In the genomic region with DNA sequence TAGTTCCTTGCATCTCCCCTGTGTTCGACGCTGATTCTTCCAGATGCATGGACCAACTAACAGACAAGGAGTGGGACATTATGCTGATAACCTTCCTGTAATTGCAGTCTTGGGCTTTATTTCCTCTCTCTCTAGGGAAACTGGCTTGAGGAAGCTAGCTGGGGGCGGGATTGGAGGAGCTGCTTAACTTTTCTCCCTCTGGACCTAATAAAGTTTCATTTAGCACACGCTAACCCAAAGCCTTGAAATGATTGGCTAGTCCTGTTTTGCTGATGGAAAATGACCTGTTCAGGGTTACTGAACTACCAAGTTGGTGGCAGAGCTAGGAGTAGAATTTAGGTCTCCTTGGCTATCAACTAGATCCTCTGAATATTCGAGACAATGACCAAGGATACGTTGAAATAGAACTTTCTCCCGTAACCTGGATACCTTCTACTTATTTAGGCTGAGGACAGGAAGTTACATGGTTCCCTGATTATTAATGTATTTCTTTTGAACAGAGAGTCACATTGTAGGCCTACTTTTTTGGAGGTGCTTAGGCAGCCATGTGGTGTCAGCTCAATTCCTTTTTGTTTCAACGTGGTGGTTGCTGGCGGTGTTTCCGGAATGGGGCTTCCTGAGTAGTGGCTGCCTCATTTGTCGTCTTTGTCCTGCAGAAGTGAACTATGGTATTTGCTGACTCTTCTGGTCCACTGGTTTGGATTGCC, we compare ENCODE assay signal across 8 cellular contexts. TPM values are rescaled to one million over a fixed set of nuclear protein-coding genes. Genes with fewer than 3 reads are reported as not detected.
A peak's percentile ranks its signal among the peaks of the same experiment; 100 is the strongest.
DNase-seq lines count a peak whose midpoint lies in the region; TF ChIP-seq lines count a peak whose summit lies in the region.

No MANE protein-coding gene starts in this region.

- H3K9ac ChIP-seq in stomach smooth muscle (ENCODE audit: low read length in 2 of 2): no peak overlapping the region

- H3K27ac Mint-ChIP-seq in activated CD4-positive, alpha-beta T cell treated with anti-CD3 and anti-CD28 coated beads, Interleukin-2, amount 10 ng/mL, durations not matched to agents 24 days and 14 days: peak overlapping the region; percentile 91

- no peak overlapping the region for H3K27ac ChIP-seq in stomach smooth muscle (ENCODE audit: low read length)

- H3K4me3 ChIP-seq in fibroblast of villous mesenchyme (ENCODE audit: low read depth, low read length) (peak overlapping the region; percentile 95), stomach smooth muscle (ENCODE audit: low read length in 2 of 2) (peak overlapping the region; percentile 91 to 94)

- no peaks in the 10 kb centered on the region for H3K27me3 ChIP-seq in stomach smooth muscle (ENCODE audit: control insufficient read depth in 1 of 2, insufficient read depth in 2 of 2, low read length in 2 of 2)

- no peak for TF ChIP-seq CTCF in fibroblast of villous mesenchyme (IDR thresholded peaks at IDR 0.05; ENCODE audit: insufficient read depth, low read depth, low read length)

- no peaks in the 10 kb centered on the region for H3K27me3 Mint-ChIP-seq in activated CD4-positive, alpha-beta T cell treated with anti-CD3 and anti-CD28 coated beads, Interleukin-2, amount 10 ng/mL, durations not matched to agents 24 days and 14 days

- H3K9me3 ChIP-seq in stomach smooth muscle (ENCODE audit: control insufficient read depth in 2 of 2, low read length in 2 of 2): no peaks in the 10 kb centered on the region

- H3K36me3 ChIP-seq in stomach smooth muscle (ENCODE audit: control insufficient read depth in 2 of 2, insufficient read depth in 2 of 2, low read length in 2 of 2): no peaks in the 10 kb centered on the region

- H3K4me3 Mint-ChIP-seq in activated CD4-positive, alpha-beta T cell treated with anti-CD3 and anti-CD28 coated beads, Interleukin-2, amount 10 ng/mL, durations not matched to agents 24 days and 14 days: peak overlapping the region; percentile 97

- peaks cover 19% of the 10 kb centered on the region for H3K4me1 ChIP-seq in stomach smooth muscle (ENCODE audit: control insufficient read depth, insufficient read depth, low read length)

- intact Hi-C loops in activated CD4-positive, alpha-beta T cell treated with anti-CD3 and anti-CD28 coated beads, Interleukin-2, amount 10 ng/mL, durations not matched to agents 24 days and 14 days (cut with micrococcal nuclease): loop anchor here (2.0 to 10.0 kb wide), 9 partner anchors 195 to 1931 kb away; a partner anchor contains a TSS

- peak; percentile 2 for DNase-seq in activated CD4-positive, CD25-positive, alpha-beta regulatory T cell treated with anti-CD3 and anti-CD28 coated beads, Interleukin-2, amount 50 U/mL, for 16 hours (ENCODE audit: low read depth, low spot score)
- DNase-seq in activated CD4-positive, CD25-positive, alpha-beta regulatory T cell (lab: John Stamatoyannopoulos, UW): no peak
- DNase-seq in activated CD4-positive, alpha-beta T cell treated with anti-CD3 and anti-CD28 coated beads, Interleukin-2, amount 10 ng/mL, durations not matched to agents 24 days and 14 days: peak; percentile 77
- DNase-seq in fibroblast of villous mesenchyme (ENCODE audit: low read depth) (no peak), SK-N-DZ (ENCODE audit: low spot score) (no peak), NCI-H1092 (lab: John Stamatoyannopoulos, UW) (no peak), DMS153 treated with DMSO at 0.1 percent for 48 hours (lab: John Stamatoyannopoulos, UW; ENCODE audit: unreplicated experiment) (no peak)

- peaks cover 4% of the 10 kb centered on the region for H3K9me3 Mint-ChIP-seq in activated CD4-positive, alpha-beta T cell treated with anti-CD3 and anti-CD28 coated beads, Interleukin-2, amount 10 ng/mL, durations not matched to agents 24 days and 14 days

- H3K4me1 Mint-ChIP-seq in activated CD4-positive, alpha-beta T cell treated with anti-CD3 and anti-CD28 coated beads, Interleukin-2, amount 10 ng/mL, durations not matched to agents 24 days and 14 days: peaks cover 28% of the 10 kb centered on the region

- peaks cover 48% of the 10 kb centered on the region for H3K36me3 Mint-ChIP-seq in activated CD4-positive, alpha-beta T cell treated with anti-CD3 and anti-CD28 coated beads, Interleukin-2, amount 10 ng/mL, durations not matched to agents 24 days and 14 days (ENCODE audit: low read depth)

RNA-seq across cellular contexts. Expression of a gene that starts 2.0 kb away (rescaled TPM):
- 1,039 and 1,063 TPM in 2 replicates for total RNA-seq in activated CD4-positive, alpha-beta T cell treated with anti-CD3 and anti-CD28 coated beads, Interleukin-2, amount 10 ng/mL, durations not matched to agents 24 days and 14 days
- total RNA-seq in fibroblast of villous mesenchyme: 194 and 197 TPM in 2 replicates
- 478 and 493 TPM in 2 replicates for polyA plus RNA-seq in SK-N-DZ (2014; cell fraction: cytosol; rRNA removed)
- 244 and 291 TPM in 2 replicates for polyA plus RNA-seq in SK-N-DZ (2014; cell fraction: nucleus; rRNA removed)

RNA-seq across cellular contexts. Expression of a gene that starts 33.4 kb away (rescaled TPM):
- 14.6 and 16.1 TPM in 2 replicates for total RNA-seq in activated CD4-positive, alpha-beta T cell treated with anti-CD3 and anti-CD28 coated beads, Interleukin-2, amount 10 ng/mL, durations not matched to agents 24 days and 14 days
- 30.6 and 41.5 TPM in 2 replicates for total RNA-seq in fibroblast of villous mesenchyme
- polyA plus RNA-seq in SK-N-DZ (2014; cell fraction: cytosol; rRNA removed): 45.1 and 46.5 TPM in 2 replicates
- polyA plus RNA-seq in SK-N-DZ (2014; cell fraction: nucleus; rRNA removed): 16.3 and 16.7 TPM in 2 replicates

Comparison
In these comparisons a context has a peak if more than half of its experiments do, and no peak if none do; other contexts are left out.
1. DNase-seq: peak in activated CD4-positive, CD25-positive, alpha-beta regulatory T cell treated with anti-CD3 and anti-CD28 coated beads, Interleukin-2, amount 50 U/mL, for 16 hours (single experiment) and activated CD4-positive, alpha-beta T cell treated with anti-CD3 and anti-CD28 coated beads, Interleukin-2, amount 10 ng/mL, durations not matched to agents 24 days and 14 days (single experiment); none in activated CD4-positive, CD25-positive, alpha-beta regulatory T cell (0 of 4), fibroblast of villous mesenchyme (single experiment), SK-N-DZ (single experiment), NCI-H1092 (single experiment) and DMS153 treated with DMSO at 0.1 percent for 48 hours (single experiment).